8 cellular contexts compared by ENCODE assay signal in genomic region chr9:114385412-114386181, GRCh38. TPM values are rescaled to one million over a fixed set of nuclear protein-coding genes. Genes with fewer than 3 reads are reported as not detected.
DNase-seq lines count a peak whose midpoint lies in the region; ATAC-seq and TF ChIP-seq lines count a peak whose summit lies in the region.

No MANE protein-coding gene starts in this region.

- H3K27me3 ChIP-seq in aorta (ENCODE audit: control insufficient read depth in 1 of 2, insufficient read depth in 2 of 2, low read length in 1 of 2), result no peaks in the 10 kb centered on the region

- DNase-seq in activated gamma-delta T cell treated with Interleukin-2 at 50 U/mL for 16 hours (peak; percentile 87), Right ventricle myocardium inferior (ENCODE audit: missing footprints) (peak; percentile 90), putamen (ENCODE audit: low spot score) (peak; percentile 80), aorta (peak; percentile 90 to 91), D341Med (ENCODE audit: low spot score) (no peak)

- ATAC-seq in GM18520 (IDR thresholded peaks at IDR 0.05; ENCODE audit: unreplicated experiment) (peak; percentile 83), HG03060 (IDR thresholded peaks at IDR 0.05; ENCODE audit: low read depth, unreplicated experiment) (peak; percentile 86), Right ventricle myocardium inferior (peak; percentile 34), aorta (ENCODE audit: low FRiP score) (peak; percentile 60)

- no peak overlapping the region for H3K4me3 ChIP-seq in aorta (ENCODE audit: low read length in 2 of 2)

- no peaks in the 10 kb centered on the region for H3K9me3 ChIP-seq in aorta (ENCODE audit: control insufficient read depth, low read length)

- peak overlapping the region; percentile 48 to 81 for H3K27ac ChIP-seq in aorta (ENCODE audit: low read depth in 1 of 2, low read length in 2 of 2)

- WGBS in aorta, 2 donors, result 17% methylated on average over 11 of the region's 11 CpGs

- intact Hi-C loops in Right ventricle myocardium inferior (cut with DNase I) (no loop called here), aorta (cut with DNase I) (loop anchor here in 1 of 2 donors (5.0 kb wide), 1 partner anchor 38 kb away; no protein-coding TSS in a partner anchor)

- peak; percentile 93 for TF ChIP-seq POLR2A in Raji (IDR thresholded peaks at IDR 0.05; ENCODE audit: insufficient read depth, low read depth, low read length)

- no peaks in the 10 kb centered on the region for H3K36me3 ChIP-seq in aorta (ENCODE audit: control insufficient read depth in 1 of 2, insufficient read depth in 2 of 2, low read length in 1 of 2)

- no peaks in the 10 kb centered on the region for H3K4me1 ChIP-seq in aorta (ENCODE audit: control insufficient read depth in 1 of 2, insufficient read depth in 2 of 2, low read length in 2 of 2)

RNA-seq across cellular contexts. Expression of gene AKNA, which starts 2.2 kb away (rescaled TPM):
- total RNA-seq in Right ventricle myocardium inferior, result 7.1 TPM
- 10 to 100 TPM; 36.5 to 56.0 TPM for total RNA-seq in aorta
- 10 to 100 TPM; 11.9 to 27.5 TPM for polyA plus RNA-seq in aorta

RNA-seq across cellular contexts. Expression of gene ORM2, which starts 55.9 kb away (rescaled TPM):
- total RNA-seq in Right ventricle myocardium inferior, result not detected
- not detected for total RNA-seq in aorta
- polyA plus RNA-seq in aorta, result not detected

Comparison
In these comparisons a context has a peak if more than half of its experiments do, and no peak if none do; other contexts are left out.
1. ATAC-seq: peak in every context shown above with its lines; median percentile 86 in HG03060; 83 in GM18520; 60 in aorta; 34 in Right ventricle myocardium inferior.